Comparison of ENCODE assay signal across 1 cellular context in the genomic region with DNA sequence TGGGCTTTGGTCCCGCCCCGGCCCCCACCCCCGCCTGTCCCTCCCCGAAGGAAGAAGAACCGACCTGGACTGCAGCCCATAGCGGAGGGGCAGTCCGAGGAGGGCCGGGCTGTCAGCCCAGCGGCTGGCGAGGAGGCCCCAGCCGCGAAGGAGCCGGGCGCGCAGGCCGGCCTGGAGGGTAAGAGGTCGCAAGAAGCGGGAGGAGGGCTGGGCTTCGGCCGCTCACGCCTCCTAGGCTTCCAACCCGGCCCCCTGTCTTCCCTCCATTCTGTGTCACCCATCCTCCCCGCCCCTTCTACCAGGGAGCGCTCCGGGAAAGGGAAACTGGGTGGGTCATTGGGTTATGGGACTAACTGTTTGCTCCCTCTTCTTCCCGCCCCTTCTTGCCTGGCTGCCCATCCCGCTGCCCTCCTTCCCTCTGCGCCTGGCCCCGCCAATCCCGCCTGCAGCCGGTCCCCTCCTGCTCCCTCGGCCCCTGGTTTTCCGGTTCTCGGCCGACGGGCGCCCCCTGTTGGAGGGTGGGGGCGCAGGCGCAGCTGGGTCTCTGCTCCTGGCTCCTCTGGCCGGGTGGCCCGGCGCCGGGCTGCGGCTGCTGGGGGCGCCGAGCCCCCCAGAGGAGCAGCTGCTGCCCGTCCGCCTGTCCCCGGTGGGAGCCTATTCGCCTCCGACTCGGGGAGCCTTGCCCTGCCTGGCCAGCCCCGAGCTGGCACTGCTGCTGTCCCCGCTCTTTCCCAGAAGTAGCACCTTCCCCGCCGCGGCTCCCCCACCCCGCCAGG.
TF ChIP-seq lines count a peak whose summit lies in the region.

No MANE protein-coding gene starts in this region.

TF ChIP-seq in K562, 482 proteins besides CTCF, POLR2A, EP300 and RAD21 (continued from another document and continues in another):
- TF ChIP-seq, protein P1, sequence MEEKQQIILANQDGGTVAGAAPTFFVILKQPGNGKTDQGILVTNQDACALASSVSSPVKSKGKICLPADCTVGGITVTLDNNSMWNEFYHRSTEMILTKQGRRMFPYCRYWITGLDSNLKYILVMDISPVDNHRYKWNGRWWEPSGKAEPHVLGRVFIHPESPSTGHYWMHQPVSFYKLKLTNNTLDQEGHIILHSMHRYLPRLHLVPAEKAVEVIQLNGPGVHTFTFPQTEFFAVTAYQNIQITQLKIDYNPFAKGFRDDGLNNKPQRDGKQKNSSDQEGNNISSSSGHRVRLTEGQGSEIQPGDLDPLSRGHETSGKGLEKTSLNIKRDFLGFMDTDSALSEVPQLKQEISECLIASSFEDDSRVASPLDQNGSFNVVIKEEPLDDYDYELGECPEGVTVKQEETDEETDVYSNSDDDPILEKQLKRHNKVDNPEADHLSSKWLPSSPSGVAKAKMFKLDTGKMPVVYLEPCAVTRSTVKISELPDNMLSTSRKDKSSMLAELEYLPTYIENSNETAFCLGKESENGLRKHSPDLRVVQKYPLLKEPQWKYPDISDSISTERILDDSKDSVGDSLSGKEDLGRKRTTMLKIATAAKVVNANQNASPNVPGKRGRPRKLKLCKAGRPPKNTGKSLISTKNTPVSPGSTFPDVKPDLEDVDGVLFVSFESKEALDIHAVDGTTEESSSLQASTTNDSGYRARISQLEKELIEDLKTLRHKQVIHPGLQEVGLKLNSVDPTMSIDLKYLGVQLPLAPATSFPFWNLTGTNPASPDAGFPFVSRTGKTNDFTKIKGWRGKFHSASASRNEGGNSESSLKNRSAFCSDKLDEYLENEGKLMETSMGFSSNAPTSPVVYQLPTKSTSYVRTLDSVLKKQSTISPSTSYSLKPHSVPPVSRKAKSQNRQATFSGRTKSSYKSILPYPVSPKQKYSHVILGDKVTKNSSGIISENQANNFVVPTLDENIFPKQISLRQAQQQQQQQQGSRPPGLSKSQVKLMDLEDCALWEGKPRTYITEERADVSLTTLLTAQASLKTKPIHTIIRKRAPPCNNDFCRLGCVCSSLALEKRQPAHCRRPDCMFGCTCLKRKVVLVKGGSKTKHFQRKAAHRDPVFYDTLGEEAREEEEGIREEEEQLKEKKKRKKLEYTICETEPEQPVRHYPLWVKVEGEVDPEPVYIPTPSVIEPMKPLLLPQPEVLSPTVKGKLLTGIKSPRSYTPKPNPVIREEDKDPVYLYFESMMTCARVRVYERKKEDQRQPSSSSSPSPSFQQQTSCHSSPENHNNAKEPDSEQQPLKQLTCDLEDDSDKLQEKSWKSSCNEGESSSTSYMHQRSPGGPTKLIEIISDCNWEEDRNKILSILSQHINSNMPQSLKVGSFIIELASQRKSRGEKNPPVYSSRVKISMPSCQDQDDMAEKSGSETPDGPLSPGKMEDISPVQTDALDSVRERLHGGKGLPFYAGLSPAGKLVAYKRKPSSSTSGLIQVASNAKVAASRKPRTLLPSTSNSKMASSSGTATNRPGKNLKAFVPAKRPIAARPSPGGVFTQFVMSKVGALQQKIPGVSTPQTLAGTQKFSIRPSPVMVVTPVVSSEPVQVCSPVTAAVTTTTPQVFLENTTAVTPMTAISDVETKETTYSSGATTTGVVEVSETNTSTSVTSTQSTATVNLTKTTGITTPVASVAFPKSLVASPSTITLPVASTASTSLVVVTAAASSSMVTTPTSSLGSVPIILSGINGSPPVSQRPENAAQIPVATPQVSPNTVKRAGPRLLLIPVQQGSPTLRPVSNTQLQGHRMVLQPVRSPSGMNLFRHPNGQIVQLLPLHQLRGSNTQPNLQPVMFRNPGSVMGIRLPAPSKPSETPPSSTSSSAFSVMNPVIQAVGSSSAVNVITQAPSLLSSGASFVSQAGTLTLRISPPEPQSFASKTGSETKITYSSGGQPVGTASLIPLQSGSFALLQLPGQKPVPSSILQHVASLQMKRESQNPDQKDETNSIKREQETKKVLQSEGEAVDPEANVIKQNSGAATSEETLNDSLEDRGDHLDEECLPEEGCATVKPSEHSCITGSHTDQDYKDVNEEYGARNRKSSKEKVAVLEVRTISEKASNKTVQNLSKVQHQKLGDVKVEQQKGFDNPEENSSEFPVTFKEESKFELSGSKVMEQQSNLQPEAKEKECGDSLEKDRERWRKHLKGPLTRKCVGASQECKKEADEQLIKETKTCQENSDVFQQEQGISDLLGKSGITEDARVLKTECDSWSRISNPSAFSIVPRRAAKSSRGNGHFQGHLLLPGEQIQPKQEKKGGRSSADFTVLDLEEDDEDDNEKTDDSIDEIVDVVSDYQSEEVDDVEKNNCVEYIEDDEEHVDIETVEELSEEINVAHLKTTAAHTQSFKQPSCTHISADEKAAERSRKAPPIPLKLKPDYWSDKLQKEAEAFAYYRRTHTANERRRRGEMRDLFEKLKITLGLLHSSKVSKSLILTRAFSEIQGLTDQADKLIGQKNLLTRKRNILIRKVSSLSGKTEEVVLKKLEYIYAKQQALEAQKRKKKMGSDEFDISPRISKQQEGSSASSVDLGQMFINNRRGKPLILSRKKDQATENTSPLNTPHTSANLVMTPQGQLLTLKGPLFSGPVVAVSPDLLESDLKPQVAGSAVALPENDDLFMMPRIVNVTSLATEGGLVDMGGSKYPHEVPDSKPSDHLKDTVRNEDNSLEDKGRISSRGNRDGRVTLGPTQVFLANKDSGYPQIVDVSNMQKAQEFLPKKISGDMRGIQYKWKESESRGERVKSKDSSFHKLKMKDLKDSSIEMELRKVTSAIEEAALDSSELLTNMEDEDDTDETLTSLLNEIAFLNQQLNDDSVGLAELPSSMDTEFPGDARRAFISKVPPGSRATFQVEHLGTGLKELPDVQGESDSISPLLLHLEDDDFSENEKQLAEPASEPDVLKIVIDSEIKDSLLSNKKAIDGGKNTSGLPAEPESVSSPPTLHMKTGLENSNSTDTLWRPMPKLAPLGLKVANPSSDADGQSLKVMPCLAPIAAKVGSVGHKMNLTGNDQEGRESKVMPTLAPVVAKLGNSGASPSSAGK (IDR thresholded peaks at IDR 0.05): no peak
- TF ChIP-seq ZNF445 (CRISPR knock-in tag; IDR thresholded peaks at IDR 0.05; ENCODE audit: low read depth): no peak
- TF ChIP-seq, protein P2, sequence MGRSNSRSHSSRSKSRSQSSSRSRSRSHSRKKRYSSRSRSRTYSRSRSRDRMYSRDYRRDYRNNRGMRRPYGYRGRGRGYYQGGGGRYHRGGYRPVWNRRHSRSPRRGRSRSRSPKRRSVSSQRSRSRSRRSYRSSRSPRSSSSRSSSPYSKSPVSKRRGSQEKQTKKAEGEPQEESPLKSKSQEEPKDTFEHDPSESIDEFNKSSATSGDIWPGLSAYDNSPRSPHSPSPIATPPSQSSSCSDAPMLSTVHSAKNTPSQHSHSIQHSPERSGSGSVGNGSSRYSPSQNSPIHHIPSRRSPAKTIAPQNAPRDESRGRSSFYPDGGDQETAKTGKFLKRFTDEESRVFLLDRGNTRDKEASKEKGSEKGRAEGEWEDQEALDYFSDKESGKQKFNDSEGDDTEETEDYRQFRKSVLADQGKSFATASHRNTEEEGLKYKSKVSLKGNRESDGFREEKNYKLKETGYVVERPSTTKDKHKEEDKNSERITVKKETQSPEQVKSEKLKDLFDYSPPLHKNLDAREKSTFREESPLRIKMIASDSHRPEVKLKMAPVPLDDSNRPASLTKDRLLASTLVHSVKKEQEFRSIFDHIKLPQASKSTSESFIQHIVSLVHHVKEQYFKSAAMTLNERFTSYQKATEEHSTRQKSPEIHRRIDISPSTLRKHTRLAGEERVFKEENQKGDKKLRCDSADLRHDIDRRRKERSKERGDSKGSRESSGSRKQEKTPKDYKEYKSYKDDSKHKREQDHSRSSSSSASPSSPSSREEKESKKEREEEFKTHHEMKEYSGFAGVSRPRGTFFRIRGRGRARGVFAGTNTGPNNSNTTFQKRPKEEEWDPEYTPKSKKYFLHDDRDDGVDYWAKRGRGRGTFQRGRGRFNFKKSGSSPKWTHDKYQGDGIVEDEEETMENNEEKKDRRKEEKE (IDR thresholded peaks at IDR 0.05; ENCODE audit: borderline replicate concordance in 1 of 2, control insufficient read depth in 1 of 2, low read depth in 2 of 2, low read length in 1 of 2): no peak
- no peak for TF ChIP-seq SMARCB1 (IDR thresholded peaks at IDR 0.05; ENCODE audit: insufficient read length, low read depth)
- TF ChIP-seq ZNF444 (CRISPR knock-in tag; IDR thresholded peaks at IDR 0.05): no peak
- TF ChIP-seq MAZ (CRISPR knock-in tag; conservative IDR thresholded peaks at IDR 0.05 in 1 of 2, IDR thresholded peaks at IDR 0.05 in 1 of 2): peak; percentile 94 to 96
- no peak for TF ChIP-seq CEBPG (CRISPR knock-in tag; IDR thresholded peaks at IDR 0.05)
- no peak for TF ChIP-seq CEBPG (tag; conservative IDR thresholded peaks at IDR 0.05 in 1 of 2, IDR thresholded peaks at IDR 0.05 in 1 of 2)
- no peak for TF ChIP-seq NCOA1 (IDR thresholded peaks at IDR 0.05; ENCODE audit: low read depth)
- no peak for TF ChIP-seq FOXM1 (IDR thresholded peaks at IDR 0.05; ENCODE audit: low read depth)
- TF ChIP-seq FOXM1 (CRISPR knock-in tag; IDR thresholded peaks at IDR 0.05; ENCODE audit: low read depth): no peak
- no peak for TF ChIP-seq ZNF184 (CRISPR knock-in tag; IDR thresholded peaks at IDR 0.05)
- no peak for TF ChIP-seq ZNF76 (CRISPR knock-in tag; IDR thresholded peaks at IDR 0.05; ENCODE audit: borderline replicate concordance)
- TF ChIP-seq, protein P3, sequence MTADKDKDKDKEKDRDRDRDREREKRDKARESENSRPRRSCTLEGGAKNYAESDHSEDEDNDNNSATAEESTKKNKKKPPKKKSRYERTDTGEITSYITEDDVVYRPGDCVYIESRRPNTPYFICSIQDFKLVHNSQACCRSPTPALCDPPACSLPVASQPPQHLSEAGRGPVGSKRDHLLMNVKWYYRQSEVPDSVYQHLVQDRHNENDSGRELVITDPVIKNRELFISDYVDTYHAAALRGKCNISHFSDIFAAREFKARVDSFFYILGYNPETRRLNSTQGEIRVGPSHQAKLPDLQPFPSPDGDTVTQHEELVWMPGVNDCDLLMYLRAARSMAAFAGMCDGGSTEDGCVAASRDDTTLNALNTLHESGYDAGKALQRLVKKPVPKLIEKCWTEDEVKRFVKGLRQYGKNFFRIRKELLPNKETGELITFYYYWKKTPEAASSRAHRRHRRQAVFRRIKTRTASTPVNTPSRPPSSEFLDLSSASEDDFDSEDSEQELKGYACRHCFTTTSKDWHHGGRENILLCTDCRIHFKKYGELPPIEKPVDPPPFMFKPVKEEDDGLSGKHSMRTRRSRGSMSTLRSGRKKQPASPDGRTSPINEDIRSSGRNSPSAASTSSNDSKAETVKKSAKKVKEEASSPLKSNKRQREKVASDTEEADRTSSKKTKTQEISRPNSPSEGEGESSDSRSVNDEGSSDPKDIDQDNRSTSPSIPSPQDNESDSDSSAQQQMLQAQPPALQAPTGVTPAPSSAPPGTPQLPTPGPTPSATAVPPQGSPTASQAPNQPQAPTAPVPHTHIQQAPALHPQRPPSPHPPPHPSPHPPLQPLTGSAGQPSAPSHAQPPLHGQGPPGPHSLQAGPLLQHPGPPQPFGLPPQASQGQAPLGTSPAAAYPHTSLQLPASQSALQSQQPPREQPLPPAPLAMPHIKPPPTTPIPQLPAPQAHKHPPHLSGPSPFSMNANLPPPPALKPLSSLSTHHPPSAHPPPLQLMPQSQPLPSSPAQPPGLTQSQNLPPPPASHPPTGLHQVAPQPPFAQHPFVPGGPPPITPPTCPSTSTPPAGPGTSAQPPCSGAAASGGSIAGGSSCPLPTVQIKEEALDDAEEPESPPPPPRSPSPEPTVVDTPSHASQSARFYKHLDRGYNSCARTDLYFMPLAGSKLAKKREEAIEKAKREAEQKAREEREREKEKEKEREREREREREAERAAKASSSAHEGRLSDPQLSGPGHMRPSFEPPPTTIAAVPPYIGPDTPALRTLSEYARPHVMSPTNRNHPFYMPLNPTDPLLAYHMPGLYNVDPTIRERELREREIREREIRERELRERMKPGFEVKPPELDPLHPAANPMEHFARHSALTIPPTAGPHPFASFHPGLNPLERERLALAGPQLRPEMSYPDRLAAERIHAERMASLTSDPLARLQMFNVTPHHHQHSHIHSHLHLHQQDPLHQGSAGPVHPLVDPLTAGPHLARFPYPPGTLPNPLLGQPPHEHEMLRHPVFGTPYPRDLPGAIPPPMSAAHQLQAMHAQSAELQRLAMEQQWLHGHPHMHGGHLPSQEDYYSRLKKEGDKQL (CRISPR knock-in tag; IDR thresholded peaks at IDR 0.05; ENCODE audit: borderline replicate concordance): no peak
- TF ChIP-seq ZNF583 (CRISPR knock-in tag; IDR thresholded peaks at IDR 0.05): no peak
- TF ChIP-seq, protein P4, sequence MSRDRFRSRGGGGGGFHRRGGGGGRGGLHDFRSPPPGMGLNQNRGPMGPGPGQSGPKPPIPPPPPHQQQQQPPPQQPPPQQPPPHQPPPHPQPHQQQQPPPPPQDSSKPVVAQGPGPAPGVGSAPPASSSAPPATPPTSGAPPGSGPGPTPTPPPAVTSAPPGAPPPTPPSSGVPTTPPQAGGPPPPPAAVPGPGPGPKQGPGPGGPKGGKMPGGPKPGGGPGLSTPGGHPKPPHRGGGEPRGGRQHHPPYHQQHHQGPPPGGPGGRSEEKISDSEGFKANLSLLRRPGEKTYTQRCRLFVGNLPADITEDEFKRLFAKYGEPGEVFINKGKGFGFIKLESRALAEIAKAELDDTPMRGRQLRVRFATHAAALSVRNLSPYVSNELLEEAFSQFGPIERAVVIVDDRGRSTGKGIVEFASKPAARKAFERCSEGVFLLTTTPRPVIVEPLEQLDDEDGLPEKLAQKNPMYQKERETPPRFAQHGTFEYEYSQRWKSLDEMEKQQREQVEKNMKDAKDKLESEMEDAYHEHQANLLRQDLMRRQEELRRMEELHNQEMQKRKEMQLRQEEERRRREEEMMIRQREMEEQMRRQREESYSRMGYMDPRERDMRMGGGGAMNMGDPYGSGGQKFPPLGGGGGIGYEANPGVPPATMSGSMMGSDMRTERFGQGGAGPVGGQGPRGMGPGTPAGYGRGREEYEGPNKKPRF (IDR thresholded peaks at IDR 0.05; ENCODE audit: low read depth, low read length): no peak
- no peak for TF ChIP-seq KLF1 (tag; IDR thresholded peaks at IDR 0.05)
- TF ChIP-seq, protein P5, sequence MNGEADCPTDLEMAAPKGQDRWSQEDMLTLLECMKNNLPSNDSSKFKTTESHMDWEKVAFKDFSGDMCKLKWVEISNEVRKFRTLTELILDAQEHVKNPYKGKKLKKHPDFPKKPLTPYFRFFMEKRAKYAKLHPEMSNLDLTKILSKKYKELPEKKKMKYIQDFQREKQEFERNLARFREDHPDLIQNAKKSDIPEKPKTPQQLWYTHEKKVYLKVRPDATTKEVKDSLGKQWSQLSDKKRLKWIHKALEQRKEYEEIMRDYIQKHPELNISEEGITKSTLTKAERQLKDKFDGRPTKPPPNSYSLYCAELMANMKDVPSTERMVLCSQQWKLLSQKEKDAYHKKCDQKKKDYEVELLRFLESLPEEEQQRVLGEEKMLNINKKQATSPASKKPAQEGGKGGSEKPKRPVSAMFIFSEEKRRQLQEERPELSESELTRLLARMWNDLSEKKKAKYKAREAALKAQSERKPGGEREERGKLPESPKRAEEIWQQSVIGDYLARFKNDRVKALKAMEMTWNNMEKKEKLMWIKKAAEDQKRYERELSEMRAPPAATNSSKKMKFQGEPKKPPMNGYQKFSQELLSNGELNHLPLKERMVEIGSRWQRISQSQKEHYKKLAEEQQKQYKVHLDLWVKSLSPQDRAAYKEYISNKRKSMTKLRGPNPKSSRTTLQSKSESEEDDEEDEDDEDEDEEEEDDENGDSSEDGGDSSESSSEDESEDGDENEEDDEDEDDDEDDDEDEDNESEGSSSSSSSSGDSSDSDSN (IDR thresholded peaks at IDR 0.05; ENCODE audit: borderline replicate concordance in 1 of 2, low read depth in 2 of 2, low read length in 2 of 2): peak in 1 of 2 experiments; percentile 21; a peak in 1 of 4 replicates
- TF ChIP-seq, protein P6, sequence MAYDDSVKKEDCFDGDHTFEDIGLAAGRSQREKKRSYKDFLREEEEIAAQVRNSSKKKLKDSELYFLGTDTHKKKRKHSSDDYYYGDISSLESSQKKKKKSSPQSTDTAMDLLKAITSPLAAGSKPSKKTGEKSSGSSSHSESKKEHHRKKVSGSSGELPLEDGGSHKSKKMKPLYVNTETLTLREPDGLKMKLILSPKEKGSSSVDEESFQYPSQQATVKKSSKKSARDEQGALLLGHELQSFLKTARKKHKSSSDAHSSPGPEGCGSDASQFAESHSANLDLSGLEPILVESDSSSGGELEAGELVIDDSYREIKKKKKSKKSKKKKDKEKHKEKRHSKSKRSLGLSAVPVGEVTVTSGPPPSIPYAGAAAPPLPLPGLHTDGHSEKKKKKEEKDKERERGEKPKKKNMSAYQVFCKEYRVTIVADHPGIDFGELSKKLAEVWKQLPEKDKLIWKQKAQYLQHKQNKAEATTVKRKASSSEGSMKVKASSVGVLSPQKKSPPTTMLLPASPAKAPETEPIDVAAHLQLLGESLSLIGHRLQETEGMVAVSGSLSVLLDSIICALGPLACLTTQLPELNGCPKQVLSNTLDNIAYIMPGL (CRISPR knock-in tag; IDR thresholded peaks at IDR 0.05): peak; percentile 62
- TF ChIP-seq TGIF2 (CRISPR knock-in tag; IDR thresholded peaks at IDR 0.05): no peak
